In the genomic region with DNA sequence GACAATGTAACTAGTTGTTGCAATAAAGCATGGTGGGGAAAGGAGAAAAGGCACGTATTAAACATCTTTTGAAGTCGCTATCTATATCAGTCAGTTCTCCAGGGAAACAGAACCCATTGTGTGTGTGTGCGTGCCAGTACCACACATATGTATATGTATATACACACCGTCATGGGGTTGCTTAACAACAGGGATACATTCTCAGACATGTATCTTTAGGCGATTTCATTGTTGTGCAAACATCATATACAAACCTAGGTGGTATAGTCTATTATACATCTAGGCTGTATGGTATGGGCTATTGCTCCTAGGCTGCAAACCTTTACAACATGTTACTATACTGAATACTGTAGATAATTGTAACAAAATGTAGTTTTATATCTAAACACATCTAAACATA, we compare ENCODE assay signal across 10 cellular contexts. TPM values are rescaled to one million over a fixed set of nuclear protein-coding genes. Genes with fewer than 3 reads are reported as not detected.
DNase-seq lines count a peak whose midpoint lies in the region; ATAC-seq and TF ChIP-seq lines count a peak whose summit lies in the region.
"Had no signal": no experiment of that assay in that cellular context is flagged by ENCODE, and none has a peak within 500 bp of the region (broad histone marks: within the 10 kb centered on the region; RNA-seq: fewer than 3 reads in every experiment).

No MANE protein-coding gene starts in this region.

- CTCF ChIA-PET in activated CD4-positive, alpha-beta memory T cell treated with anti-CD3 and anti-CD28 coated beads, Interleukin-2, amount 10 ng/mL, durations not matched to agents 7 days and 5 days (lab: Charles Lee): interaction anchor here (8.3 kb wide), 1 partner anchor 11 kb away, joined by 72 read pairs; the partner anchor contains the start of gene CDKN2B
- CTCF ChIA-PET in activated CD4-positive, alpha-beta memory T cell treated with anti-CD3 and anti-CD28 coated beads for 36 hours (lab: Charles Lee): interaction anchor here (1.1 to 11.0 kb wide), 2 partner anchors 10 to 13 kb away, joined by 4 to 88 read pairs; partner anchors contain the start of gene CDKN2B

- H3K27ac Mint-ChIP-seq in activated CD4-positive, alpha-beta memory T cell treated with anti-CD3 and anti-CD28 coated beads, Interleukin-2, amount 10 ng/mL, durations not matched to agents 7 days and 5 days: no peak overlapping the region
- no peak overlapping the region for H3K27ac Mint-ChIP-seq in activated CD4-positive, alpha-beta memory T cell treated with anti-CD3 and anti-CD28 coated beads for 36 hours
- no peak overlapping the region for H3K27ac Mint-ChIP-seq in activated T-helper 17 cell treated with anti-CD3 and anti-CD28 coated beads, Interleukin-2, amount 50 U/mL, for 72 hours
- H3K27ac Mint-ChIP-seq in natural killer cell treated with Interleukin-12 subunit alpha and Interleukin-12 subunit beta and Interleukin-15 and Interleukin-18, amount 100 ng/mL, for 72 hours: peak overlapping the region; percentile 90

- H3K27me3 ChIP-seq in HUES48 (ENCODE audit: control insufficient read depth, insufficient read depth, low read length) (peaks cover 96% of the 10 kb centered on the region), lower lobe of right lung (ENCODE audit: low read depth) (peaks cover 9% of the 10 kb centered on the region)

- H3K27ac ChIP-seq in HUES48 (ENCODE audit: low read depth, low read length) (no peak overlapping the region), lower lobe of right lung (no peak overlapping the region)
- H3K27ac ChIP-seq: uterus had no signal

- no peak for ATAC-seq in activated T-helper 17 cell treated with anti-CD3 and anti-CD28 coated beads, Interleukin-2, amount 50 U/mL, for 72 hours (replicated peaks)
- no peak for ATAC-seq in natural killer cell treated with Interleukin-12 subunit alpha and Interleukin-12 subunit beta and Interleukin-15 and Interleukin-18, amount 100 ng/mL, for 72 hours
- ATAC-seq in lower lobe of right lung (no peak), GM21381 (IDR thresholded peaks at IDR 0.05; ENCODE audit: unreplicated experiment) (no peak)

- peaks cover 24% of the 10 kb centered on the region for H3K27me3 Mint-ChIP-seq in activated CD4-positive, alpha-beta memory T cell treated with anti-CD3 and anti-CD28 coated beads, Interleukin-2, amount 10 ng/mL, durations not matched to agents 7 days and 5 days
- peaks cover 24% of the 10 kb centered on the region for H3K27me3 Mint-ChIP-seq in activated CD4-positive, alpha-beta memory T cell treated with anti-CD3 and anti-CD28 coated beads for 36 hours
- H3K27me3 Mint-ChIP-seq in activated T-helper 17 cell treated with anti-CD3 and anti-CD28 coated beads, Interleukin-2, amount 50 U/mL, for 72 hours: peaks cover 8% of the 10 kb centered on the region
- H3K27me3 Mint-ChIP-seq in natural killer cell treated with Interleukin-12 subunit alpha and Interleukin-12 subunit beta and Interleukin-15 and Interleukin-18, amount 100 ng/mL, for 72 hours: peaks cover 8 to 14% of the 10 kb centered on the region in 2 donors

- H3K9me3 ChIP-seq in HUES48 (ENCODE audit: control insufficient read depth, insufficient read depth, low read length) (no peaks in the 10 kb centered on the region), lower lobe of right lung (no peaks in the 10 kb centered on the region)
- H3K9me3 ChIP-seq: uterus had no signal

- H3K36me3 Mint-ChIP-seq in activated CD4-positive, alpha-beta memory T cell treated with anti-CD3 and anti-CD28 coated beads, Interleukin-2, amount 10 ng/mL, durations not matched to agents 7 days and 5 days (ENCODE audit: low read depth): peaks cover 6% of the 10 kb centered on the region
- H3K36me3 Mint-ChIP-seq in activated CD4-positive, alpha-beta memory T cell treated with anti-CD3 and anti-CD28 coated beads for 36 hours: no peaks in the 10 kb centered on the region
- no peaks in the 10 kb centered on the region for H3K36me3 Mint-ChIP-seq in activated T-helper 17 cell treated with anti-CD3 and anti-CD28 coated beads, Interleukin-2, amount 50 U/mL, for 72 hours (ENCODE audit: low read depth)
- no peaks in the 10 kb centered on the region for H3K36me3 Mint-ChIP-seq in natural killer cell treated with Interleukin-12 subunit alpha and Interleukin-12 subunit beta and Interleukin-15 and Interleukin-18, amount 100 ng/mL, for 72 hours

- H3K9me3 Mint-ChIP-seq in activated CD4-positive, alpha-beta memory T cell treated with anti-CD3 and anti-CD28 coated beads, Interleukin-2, amount 10 ng/mL, durations not matched to agents 7 days and 5 days: no peaks in the 10 kb centered on the region
- no peaks in the 10 kb centered on the region for H3K9me3 Mint-ChIP-seq in activated CD4-positive, alpha-beta memory T cell treated with anti-CD3 and anti-CD28 coated beads for 36 hours
- H3K9me3 Mint-ChIP-seq in activated T-helper 17 cell treated with anti-CD3 and anti-CD28 coated beads, Interleukin-2, amount 50 U/mL, for 72 hours: no peaks in the 10 kb centered on the region
- H3K9me3 Mint-ChIP-seq in natural killer cell treated with Interleukin-12 subunit alpha and Interleukin-12 subunit beta and Interleukin-15 and Interleukin-18, amount 100 ng/mL, for 72 hours: no peaks in the 10 kb centered on the region

- no peaks in the 10 kb centered on the region for H3K36me3 ChIP-seq in HUES48 (ENCODE audit: control insufficient read depth, insufficient read depth, low read length)
- H3K36me3 ChIP-seq in lower lobe of right lung: no peaks in the 10 kb centered on the region
- H3K36me3 ChIP-seq: uterus had no signal

- no peak for TF ChIP-seq CTCF in lower lobe of right lung (IDR thresholded peaks at IDR 0.05)

- peak overlapping the region; percentile 96 for H3K4me3 Mint-ChIP-seq in activated CD4-positive, alpha-beta memory T cell treated with anti-CD3 and anti-CD28 coated beads, Interleukin-2, amount 10 ng/mL, durations not matched to agents 7 days and 5 days
- H3K4me3 Mint-ChIP-seq in activated CD4-positive, alpha-beta memory T cell treated with anti-CD3 and anti-CD28 coated beads for 36 hours: no peak overlapping the region
- peak overlapping the region; percentile 88 for H3K4me3 Mint-ChIP-seq in activated T-helper 17 cell treated with anti-CD3 and anti-CD28 coated beads, Interleukin-2, amount 50 U/mL, for 72 hours
- peak overlapping the region; percentile 92 for H3K4me3 Mint-ChIP-seq in natural killer cell treated with Interleukin-12 subunit alpha and Interleukin-12 subunit beta and Interleukin-15 and Interleukin-18, amount 100 ng/mL, for 72 hours

- peak overlapping the region; percentile 76 for H3K4me3 ChIP-seq in HUES48 (ENCODE audit: low read depth, low read length)
- H3K4me3 ChIP-seq in lower lobe of right lung: no peak overlapping the region
- H3K4me3 ChIP-seq: uterus had no signal

- H3K4me1 ChIP-seq in HUES48 (ENCODE audit: control insufficient read depth, insufficient read depth, low read length) (peaks cover 39% of the 10 kb centered on the region), lower lobe of right lung (peaks cover 14% of the 10 kb centered on the region)

- H3K4me1 Mint-ChIP-seq in activated CD4-positive, alpha-beta memory T cell treated with anti-CD3 and anti-CD28 coated beads, Interleukin-2, amount 10 ng/mL, durations not matched to agents 7 days and 5 days: peaks cover 25% of the 10 kb centered on the region
- peaks cover 11% of the 10 kb centered on the region for H3K4me1 Mint-ChIP-seq in activated CD4-positive, alpha-beta memory T cell treated with anti-CD3 and anti-CD28 coated beads for 36 hours (ENCODE audit: low read depth)
- H3K4me1 Mint-ChIP-seq in activated T-helper 17 cell treated with anti-CD3 and anti-CD28 coated beads, Interleukin-2, amount 50 U/mL, for 72 hours: no peaks in the 10 kb centered on the region
- peaks cover 10 to 12% of the 10 kb centered on the region in 2 donors for H3K4me1 Mint-ChIP-seq in natural killer cell treated with Interleukin-12 subunit alpha and Interleukin-12 subunit beta and Interleukin-15 and Interleukin-18, amount 100 ng/mL, for 72 hours (ENCODE audit: low read depth in 2 of 2)

- no peak overlapping the region for H3K9ac ChIP-seq in HUES48 (ENCODE audit: low read depth, low read length)

- POLR2A ChIA-PET in activated CD4-positive, alpha-beta memory T cell treated with anti-CD3 and anti-CD28 coated beads, Interleukin-2, amount 10 ng/mL, durations not matched to agents 7 days and 5 days (lab: Charles Lee): interaction anchor here (1.3 kb wide), 1 partner anchor 12 kb away, joined by 6 read pairs; the partner anchor contains the start of gene CDKN2B
- POLR2A ChIA-PET in activated CD4-positive, alpha-beta memory T cell treated with anti-CD3 and anti-CD28 coated beads for 36 hours (lab: Charles Lee): no interaction called here

- intact Hi-C loops in activated CD4-positive, alpha-beta memory T cell treated with anti-CD3 and anti-CD28 coated beads for 36 hours (cut with micrococcal nuclease): loop anchor here (5.0 kb wide), 1 partner anchor 40 kb away; no protein-coding TSS in a partner anchor
- intact Hi-C loops in lower lobe of right lung (cut with DNase I): no loop called here

- no peak for DNase-seq in activated CD4-positive, alpha-beta memory T cell treated with anti-CD3 and anti-CD28 coated beads, Interleukin-2, amount 10 ng/mL, durations not matched to agents 7 days and 5 days
- no peak for DNase-seq in activated CD4-positive, alpha-beta memory T cell treated with anti-CD3 and anti-CD28 coated beads for 36 hours
- no peak for DNase-seq in natural killer cell treated with Interleukin-12 subunit alpha and Interleukin-12 subunit beta and Interleukin-15 and Interleukin-18, amount 100 ng/mL, for 72 hours (ENCODE audit: low spot score)
- DNase-seq in AG20443 (ENCODE audit: low spot score): no peak
- no peak for DNase-seq in lower lobe of right lung
- DNase-seq: NCI-H1417 treated with DMSO at 0.1 percent for 48 hours, uterus had no signal

RNA-seq across cellular contexts. Expression of gene CDKN2B-AS1, which starts 2.3 kb away (rescaled TPM):
- 1 to 10 TPM; 2.6 TPM for total RNA-seq in activated CD4-positive, alpha-beta memory T cell treated with anti-CD3 and anti-CD28 coated beads, Interleukin-2, amount 10 ng/mL, durations not matched to agents 7 days and 5 days
- total RNA-seq in activated CD4-positive, alpha-beta memory T cell treated with anti-CD3 and anti-CD28 coated beads for 36 hours: under 1 TPM; 0.59 to 0.87 TPM
- total RNA-seq in activated T-helper 17 cell treated with anti-CD3 and anti-CD28 coated beads, Interleukin-2, amount 50 U/mL, for 72 hours: under 1 TPM; 0.64 to 0.93 TPM
- 1 to 10 TPM; 2.0 to 2.4 TPM for total RNA-seq in natural killer cell treated with Interleukin-12 subunit alpha and Interleukin-12 subunit beta and Interleukin-15 and Interleukin-18, amount 100 ng/mL, for 72 hours
- total RNA-seq in lower lobe of right lung: 2.4 TPM

RNA-seq across cellular contexts. Expression of gene CDKN2A, which starts 2.7 kb away (rescaled TPM):
- total RNA-seq in activated CD4-positive, alpha-beta memory T cell treated with anti-CD3 and anti-CD28 coated beads, Interleukin-2, amount 10 ng/mL, durations not matched to agents 7 days and 5 days: 10 to 100 TPM; 19.4 to 23.2 TPM
- total RNA-seq in activated CD4-positive, alpha-beta memory T cell treated with anti-CD3 and anti-CD28 coated beads for 36 hours: 1 to 10 TPM; 3.9 TPM
- total RNA-seq in activated T-helper 17 cell treated with anti-CD3 and anti-CD28 coated beads, Interleukin-2, amount 50 U/mL, for 72 hours: 1 to 10 TPM; 4.7 to 6.4 TPM
- 10 to 100 TPM in 1 of 2 donors, 1 to 10 TPM in 1; 3.9 to 15.7 TPM for total RNA-seq in natural killer cell treated with Interleukin-12 subunit alpha and Interleukin-12 subunit beta and Interleukin-15 and Interleukin-18, amount 100 ng/mL, for 72 hours
- total RNA-seq in lower lobe of right lung: 8.4 TPM

RNA-seq across cellular contexts. Expression of gene CDKN2B, which starts 12.2 kb away (rescaled TPM):
- 1 to 10 TPM; 2.5 to 3.4 TPM for total RNA-seq in activated CD4-positive, alpha-beta memory T cell treated with anti-CD3 and anti-CD28 coated beads, Interleukin-2, amount 10 ng/mL, durations not matched to agents 7 days and 5 days
- under 1 TPM; 0.05 to 0.10 TPM for total RNA-seq in activated CD4-positive, alpha-beta memory T cell treated with anti-CD3 and anti-CD28 coated beads for 36 hours
- under 1 TPM; 0.19 to 0.76 TPM for total RNA-seq in activated T-helper 17 cell treated with anti-CD3 and anti-CD28 coated beads, Interleukin-2, amount 50 U/mL, for 72 hours
- 1 to 10 TPM; 1.6 to 5.0 TPM for total RNA-seq in natural killer cell treated with Interleukin-12 subunit alpha and Interleukin-12 subunit beta and Interleukin-15 and Interleukin-18, amount 100 ng/mL, for 72 hours
- total RNA-seq in lower lobe of right lung: 17.9 TPM

Comparison
In these comparisons a context has a peak if more than half of its experiments do, and no peak if none do; other contexts are left out.
1. H3K27ac Mint-ChIP-seq: peak in natural killer cell treated with Interleukin-12 subunit alpha and Interleukin-12 subunit beta and Interleukin-15 and Interleukin-18, amount 100 ng/mL, for 72 hours (2 of 2); none in activated CD4-positive, alpha-beta memory T cell treated with anti-CD3 and anti-CD28 coated beads, Interleukin-2, amount 10 ng/mL, durations not matched to agents 7 days and 5 days (single experiment), activated CD4-positive, alpha-beta memory T cell treated with anti-CD3 and anti-CD28 coated beads for 36 hours (single experiment) and activated T-helper 17 cell treated with anti-CD3 and anti-CD28 coated beads, Interleukin-2, amount 50 U/mL, for 72 hours (single experiment).